ENCODE assay signal across 1 cellular context in genomic region chr10:44932338-44933116, GRCh38.
TF ChIP-seq lines count a peak whose summit lies in the region.

No MANE protein-coding gene starts in this region.

TF ChIP-seq in GM12878, 131 proteins besides CTCF, POLR2A, EP300 and RAD21 (continued from another document and continues in another):
- TF ChIP-seq RELB (IDR thresholded peaks at IDR 0.05; ENCODE audit: low read depth) (no peak), SIX5 (IDR thresholded peaks at IDR 0.05; ENCODE audit: low read depth, low read length, severe bottlenecking) (no peak), EGR1 (IDR thresholded peaks at IDR 0.05; ENCODE audit: borderline replicate concordance in 1 of 2, low read depth in 2 of 2, low read length in 2 of 2) (no peak), MLLT1 (IDR thresholded peaks at IDR 0.05) (0 out of 2 replicates have a peak, but pooled peaks have one; percentile 30), SKIL (IDR thresholded peaks at IDR 0.05; ENCODE audit: low read depth, poor library complexity, severe bottlenecking) (no peak), NKRF (conservative IDR thresholded peaks at IDR 0.05) (no peak), SRF (IDR thresholded peaks at IDR 0.05; ENCODE audit: low read depth in 2 of 2, low read length in 2 of 2) (no peak), CHD1 (IDR thresholded peaks at IDR 0.05; ENCODE audit: low read depth, low read length) (no peak), NR2F1 (conservative IDR thresholded peaks at IDR 0.05) (no peak), YY1 (IDR thresholded peaks at IDR 0.05; ENCODE audit: low read depth, low read length) (peak; percentile 86), ZZZ3 (IDR thresholded peaks at IDR 0.05; ENCODE audit: control insufficient read depth, insufficient read length, low read depth) (no peak), FOXM1 (IDR thresholded peaks at IDR 0.05; ENCODE audit: low read depth, low read length) (0 out of 2 replicates have a peak, but pooled peaks have one; percentile 40), TARDBP (IDR thresholded peaks at IDR 0.05; ENCODE audit: borderline replicate concordance) (no peak), RB1 (IDR thresholded peaks at IDR 0.05; ENCODE audit: borderline replicate concordance) (peak; percentile 74; the same call in 1 of the 2 replicates), SREBF1 (IDR thresholded peaks at IDR 0.05; ENCODE audit: low read length) (no peak), GATAD2B (conservative IDR thresholded peaks at IDR 0.05; ENCODE audit: low read depth) (0 out of 2 replicates have a peak, but pooled peaks have one; percentile 14), HCFC1 (IDR thresholded peaks at IDR 0.05; ENCODE audit: low read length) (no peak), HDGF (IDR thresholded peaks at IDR 0.05) (no peak; the same call in 1 of the 2 replicates), POLR2AphosphoS5 (IDR thresholded peaks at IDR 0.05; ENCODE audit: low read length) (no peak), PBX3 (IDR thresholded peaks at IDR 0.05; ENCODE audit: insufficient replicate concordance, low read depth, low read length) (no peak), HDAC2 (IDR thresholded peaks at IDR 0.05) (no peak), SMC3 (IDR thresholded peaks at IDR 0.05; ENCODE audit: borderline replicate concordance, low read length) (peak; percentile 99), CBX3 (IDR thresholded peaks at IDR 0.05; ENCODE audit: borderline replicate concordance, low read depth) (no peak), RUNX3 (IDR thresholded peaks at IDR 0.05; ENCODE audit: low read length) (peak; percentile 65), TAF1 (IDR thresholded peaks at IDR 0.05; ENCODE audit: borderline replicate concordance, low read depth, low read length) (no peak), SIN3A (IDR thresholded peaks at IDR 0.05; ENCODE audit: low read depth, low read length) (no peak), PRDM15 (CRISPR knock-in tag; IDR thresholded peaks at IDR 0.05) (no peak), E2F8 (IDR thresholded peaks at IDR 0.05; ENCODE audit: low read depth, partially characterized antibody) (no peak), KAT2A (conservative IDR thresholded peaks at IDR 0.05; ENCODE audit: control insufficient read depth, low read depth, low read length) (no peak), CBFB (IDR thresholded peaks at IDR 0.05; ENCODE audit: low read depth) (no peak), ZNF207 (IDR thresholded peaks at IDR 0.05; ENCODE audit: borderline replicate concordance) (no peak), SMAD1 (IDR thresholded peaks at IDR 0.05; ENCODE audit: low read depth, partially characterized antibody) (no peak)
- TF ChIP-seq, protein P1, sequence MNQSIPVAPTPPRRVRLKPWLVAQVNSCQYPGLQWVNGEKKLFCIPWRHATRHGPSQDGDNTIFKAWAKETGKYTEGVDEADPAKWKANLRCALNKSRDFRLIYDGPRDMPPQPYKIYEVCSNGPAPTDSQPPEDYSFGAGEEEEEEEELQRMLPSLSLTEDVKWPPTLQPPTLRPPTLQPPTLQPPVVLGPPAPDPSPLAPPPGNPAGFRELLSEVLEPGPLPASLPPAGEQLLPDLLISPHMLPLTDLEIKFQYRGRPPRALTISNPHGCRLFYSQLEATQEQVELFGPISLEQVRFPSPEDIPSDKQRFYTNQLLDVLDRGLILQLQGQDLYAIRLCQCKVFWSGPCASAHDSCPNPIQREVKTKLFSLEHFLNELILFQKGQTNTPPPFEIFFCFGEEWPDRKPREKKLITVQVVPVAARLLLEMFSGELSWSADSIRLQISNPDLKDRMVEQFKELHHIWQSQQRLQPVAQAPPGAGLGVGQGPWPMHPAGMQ (IDR thresholded peaks at IDR 0.05; ENCODE audit: borderline replicate concordance) = no peak
- TF ChIP-seq, protein P2, sequence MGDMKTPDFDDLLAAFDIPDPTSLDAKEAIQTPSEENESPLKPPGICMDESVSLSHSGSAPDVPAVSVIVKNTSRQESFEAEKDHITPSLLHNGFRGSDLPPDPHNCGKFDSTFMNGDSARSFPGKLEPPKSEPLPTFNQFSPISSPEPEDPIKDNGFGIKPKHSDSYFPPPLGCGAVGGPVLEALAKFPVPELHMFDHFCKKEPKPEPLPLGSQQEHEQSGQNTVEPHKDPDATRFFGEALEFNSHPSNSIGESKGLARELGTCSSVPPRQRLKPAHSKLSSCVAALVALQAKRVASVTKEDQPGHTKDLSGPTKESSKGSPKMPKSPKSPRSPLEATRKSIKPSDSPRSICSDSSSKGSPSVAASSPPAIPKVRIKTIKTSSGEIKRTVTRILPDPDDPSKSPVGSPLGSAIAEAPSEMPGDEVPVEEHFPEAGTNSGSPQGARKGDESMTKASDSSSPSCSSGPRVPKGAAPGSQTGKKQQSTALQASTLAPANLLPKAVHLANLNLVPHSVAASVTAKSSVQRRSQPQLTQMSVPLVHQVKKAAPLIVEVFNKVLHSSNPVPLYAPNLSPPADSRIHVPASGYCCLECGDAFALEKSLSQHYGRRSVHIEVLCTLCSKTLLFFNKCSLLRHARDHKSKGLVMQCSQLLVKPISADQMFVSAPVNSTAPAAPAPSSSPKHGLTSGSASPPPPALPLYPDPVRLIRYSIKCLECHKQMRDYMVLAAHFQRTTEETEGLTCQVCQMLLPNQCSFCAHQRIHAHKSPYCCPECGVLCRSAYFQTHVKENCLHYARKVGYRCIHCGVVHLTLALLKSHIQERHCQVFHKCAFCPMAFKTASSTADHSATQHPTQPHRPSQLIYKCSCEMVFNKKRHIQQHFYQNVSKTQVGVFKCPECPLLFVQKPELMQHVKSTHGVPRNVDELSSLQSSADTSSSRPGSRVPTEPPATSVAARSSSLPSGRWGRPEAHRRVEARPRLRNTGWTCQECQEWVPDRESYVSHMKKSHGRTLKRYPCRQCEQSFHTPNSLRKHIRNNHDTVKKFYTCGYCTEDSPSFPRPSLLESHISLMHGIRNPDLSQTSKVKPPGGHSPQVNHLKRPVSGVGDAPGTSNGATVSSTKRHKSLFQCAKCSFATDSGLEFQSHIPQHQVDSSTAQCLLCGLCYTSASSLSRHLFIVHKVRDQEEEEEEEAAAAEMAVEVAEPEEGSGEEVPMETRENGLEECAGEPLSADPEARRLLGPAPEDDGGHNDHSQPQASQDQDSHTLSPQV (IDR thresholded peaks at IDR 0.05) = no peak
